Comparison of ENCODE assay signal across 1 cellular context in the genomic region with DNA sequence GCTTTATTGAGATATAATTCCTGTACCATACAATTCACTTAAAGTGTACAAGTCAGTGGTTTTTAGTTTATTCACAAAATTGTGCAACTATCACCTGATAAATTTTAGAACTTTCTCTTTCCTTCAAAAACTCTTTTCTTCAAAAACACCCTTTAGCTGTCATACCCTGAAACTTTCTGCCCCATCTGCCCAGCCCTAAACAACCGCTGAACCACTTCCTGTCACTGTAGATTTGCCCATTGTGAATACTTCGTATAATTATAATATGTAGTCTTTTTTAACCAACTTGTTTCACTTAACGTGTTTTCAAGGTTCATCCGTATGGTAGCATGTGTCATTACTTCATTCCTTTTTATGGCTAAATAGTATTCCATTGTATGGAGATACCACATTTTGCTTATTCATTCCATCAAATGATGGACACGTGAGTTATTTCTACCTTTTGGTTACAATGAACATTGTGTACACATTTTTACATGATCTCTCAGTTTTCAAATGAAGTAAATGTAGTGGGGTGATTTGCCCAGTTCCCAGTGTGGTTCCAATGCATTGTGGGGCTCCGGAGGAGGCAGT.
TF ChIP-seq lines count a peak whose summit lies in the region.

No MANE protein-coding gene starts in this region.

TF ChIP-seq in K562, 482 proteins besides CTCF, POLR2A, EP300 and RAD21:
- TF ChIP-seq L3MBTL2 (IDR thresholded peaks at IDR 0.05) (no peak), ZNF644 (tag; IDR thresholded peaks at IDR 0.05; ENCODE audit: low read depth) (no peak), RCOR1 (IDR thresholded peaks at IDR 0.05; ENCODE audit: borderline replicate concordance in 1 of 2, low read depth in 2 of 2, low read length in 2 of 2) (0 out of 4 replicates have a peak, but pooled peaks of 1 of the 2 experiments have one; percentile 17), RFX7 (CRISPR knock-in tag; IDR thresholded peaks at IDR 0.05) (no peak), ZNF507 (tag; conservative IDR thresholded peaks at IDR 0.05) (0 out of 2 replicates have a peak, but pooled peaks have one; percentile 15), SREBF1 (IDR thresholded peaks at IDR 0.05; ENCODE audit: borderline replicate concordance, low read depth, low read length) (no peak), NCOR1 (IDR thresholded peaks at IDR 0.05) (no peak), PHTF2 (CRISPR knock-in tag; IDR thresholded peaks at IDR 0.05) (no peak), PHF20 (IDR thresholded peaks at IDR 0.05; ENCODE audit: partially characterized antibody) (peak; percentile 23), JUNB (CRISPR knock-in tag; conservative IDR thresholded peaks at IDR 0.05) (no peak), ZNF146 (CRISPR knock-in tag; IDR thresholded peaks at IDR 0.05; ENCODE audit: unreplicated experiment) (peak; percentile 90), THRAP3 (IDR thresholded peaks at IDR 0.05; ENCODE audit: borderline replicate concordance) (no peak), C11orf30 (IDR thresholded peaks at IDR 0.05; ENCODE audit: low read depth) (no peak), ZNF699 (CRISPR knock-in tag; IDR thresholded peaks at IDR 0.05; ENCODE audit: insufficient replicate concordance) (no peak), HDAC8 (tag; IDR thresholded peaks at IDR 0.05) (no peak), KDM1A (IDR thresholded peaks at IDR 0.05) (peak; percentile 18 to 41; a peak in 1 of 4 replicates), PCBP2 (IDR thresholded peaks at IDR 0.05; ENCODE audit: low read depth, low read length, poor library complexity, severe bottlenecking) (no peak), PRDM10 (IDR thresholded peaks at IDR 0.05; ENCODE audit: partially characterized antibody) (no peak), HMGN3 (IDR thresholded peaks at IDR 0.05; ENCODE audit: borderline replicate concordance, extremely low read depth, insufficient read length, low read depth, low read length) (no peak), CTBP1 (IDR thresholded peaks at IDR 0.05; ENCODE audit: borderline replicate concordance) (no peak), ZNF395 (CRISPR knock-in tag; IDR thresholded peaks at IDR 0.05) (no peak), ZHX1 (conservative IDR thresholded peaks at IDR 0.05; ENCODE audit: low read length) (no peak), THRB (CRISPR knock-in tag; conservative IDR thresholded peaks at IDR 0.05) (no peak), ZNF41 (CRISPR knock-in tag; conservative IDR thresholded peaks at IDR 0.05) (no peak), FOXK2 (conservative IDR thresholded peaks at IDR 0.05 in 1 of 2, IDR thresholded peaks at IDR 0.05 in 1 of 2; ENCODE audit: low read depth in 2 of 2) (no peak), ZNF24 (IDR thresholded peaks at IDR 0.05) (peak; percentile 79; the same call in 1 of the 2 replicates)
- TF ChIP-seq, protein P1, sequence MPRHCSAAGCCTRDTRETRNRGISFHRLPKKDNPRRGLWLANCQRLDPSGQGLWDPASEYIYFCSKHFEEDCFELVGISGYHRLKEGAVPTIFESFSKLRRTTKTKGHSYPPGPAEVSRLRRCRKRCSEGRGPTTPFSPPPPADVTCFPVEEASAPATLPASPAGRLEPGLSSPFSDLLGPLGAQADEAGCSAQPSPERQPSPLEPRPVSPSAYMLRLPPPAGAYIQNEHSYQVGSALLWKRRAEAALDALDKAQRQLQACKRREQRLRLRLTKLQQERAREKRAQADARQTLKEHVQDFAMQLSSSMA (CRISPR knock-in tag; IDR thresholded peaks at IDR 0.05): no peak
